Comparison of ENCODE assay signal across 9 cellular contexts in genomic region chr7:105210721-105211205, GRCh38.
DNase-seq lines count a peak whose midpoint lies in the region; ATAC-seq, FAIRE-seq and TF ChIP-seq lines count a peak whose summit lies in the region.
"Had no signal": no experiment of that assay in that cellular context is flagged by ENCODE, and none has a peak within 500 bp of the region (broad histone marks: within the 10 kb centered on the region; RNA-seq: fewer than 3 reads in every experiment).

No MANE protein-coding gene starts in this region.

- no peaks in the 10 kb centered on the region for H3K36me3 Mint-ChIP-seq in natural killer cell treated with Interleukin-12 subunit alpha and Interleukin-12 subunit beta and Interleukin-15 and Interleukin-18, amount 100 ng/mL, for 72 hours

- TF ChIP-seq CTCF in K562 (IDR thresholded peaks at IDR 0.05 in 2 of 3, conservative IDR thresholded peaks at IDR 0.05 in 1 of 3; ENCODE audit: insufficient read depth in 2 of 3, low read depth in 1 of 3, low read length in 3 of 3) = no peak

- no peak overlapping the region for H3K4me2 ChIP-seq in K562 (ENCODE audit: insufficient read depth, low read length)

- H3K4me3 Mint-ChIP-seq in natural killer cell treated with Interleukin-12 subunit alpha and Interleukin-12 subunit beta and Interleukin-15 and Interleukin-18, amount 100 ng/mL, for 72 hours = peak overlapping the region; percentile 2

- BruUV-seq in K562 (replicated peaks; lab: Mats Ljungman, UMichigan) = no TSS peak

- no peak for TF ChIP-seq POLR2A in K562 (conservative IDR thresholded peaks at IDR 0.05)

- peak; percentile 78 for ATAC-seq in GM19324 (IDR thresholded peaks at IDR 0.05; ENCODE audit: low FRiP score, unreplicated experiment)
- peak; percentile 85 for ATAC-seq in HG03280 (IDR thresholded peaks at IDR 0.05; ENCODE audit: unreplicated experiment)
- peak; percentile 29; the same call in 1 of the 3 replicates for ATAC-seq in K562
- no peak for ATAC-seq in natural killer cell treated with Interleukin-12 subunit alpha and Interleukin-12 subunit beta and Interleukin-15 and Interleukin-18, amount 100 ng/mL, for 72 hours

- H3K36me3 ChIP-seq in K562 (ENCODE audit: control insufficient read depth, insufficient read depth, low read length) = no peaks in the 10 kb centered on the region

- H3K79me2 ChIP-seq in K562 (ENCODE audit: control insufficient read depth, insufficient read depth, low read length) = peaks cover 15% of the 10 kb centered on the region; the same call in 2 of the 3 replicates

- H3K9me3 Mint-ChIP-seq in natural killer cell treated with Interleukin-12 subunit alpha and Interleukin-12 subunit beta and Interleukin-15 and Interleukin-18, amount 100 ng/mL, for 72 hours = no peaks in the 10 kb centered on the region

- H3K27me3 Mint-ChIP-seq in natural killer cell treated with Interleukin-12 subunit alpha and Interleukin-12 subunit beta and Interleukin-15 and Interleukin-18, amount 100 ng/mL, for 72 hours = no peaks in the 10 kb centered on the region

- no peak overlapping the region for H3K9ac ChIP-seq in K562 (ENCODE audit: insufficient read depth in 1 of 2, low read depth in 2 of 2, low read length in 2 of 2)

- no peak for TF ChIP-seq EP300 in K562 (IDR thresholded peaks at IDR 0.05; ENCODE audit: low read length)

- H3K4me1 Mint-ChIP-seq in natural killer cell treated with Interleukin-12 subunit alpha and Interleukin-12 subunit beta and Interleukin-15 and Interleukin-18, amount 100 ng/mL, for 72 hours (ENCODE audit: low read depth in 2 of 2) = peaks cover 72 to 82% of the 10 kb centered on the region in 2 donors

- CTCF ChIA-PET in K562 (lab: Yijun Ruan, JAX; ENCODE audit: low intra/inter-chr PET ratio) = no interaction called here

- WGBS in K562 (ENCODE audit: insufficient coverage, low coverage, missing lambda C conversion rate) = 64% methylated on average over 5 of the region's 5 CpGs

- no peaks in the 10 kb centered on the region; the same call in 1 of the 2 replicates for H4K20me1 ChIP-seq in K562 (replicated peaks; ENCODE audit: control insufficient read depth, insufficient read depth, low read length)

- DNase-seq in Ammon's horn (ENCODE audit: low spot score) = peak; percentile 65
- no peak for DNase-seq in K562 (ENCODE audit: extremely low read depth in 1 of 4, low spot score in 3 of 4)
- no peak for DNase-seq in natural killer cell treated with Interleukin-12 subunit alpha and Interleukin-12 subunit beta and Interleukin-15 and Interleukin-18, amount 100 ng/mL, for 72 hours (ENCODE audit: low spot score)
- no peak for DNase-seq in NCI-H1092 (lab: John Stamatoyannopoulos, UW)
- no peak for DNase-seq in iPS-NIHi7 (ENCODE audit: extremely low spot score)
- DNase-seq in COLO668 (lab: John Stamatoyannopoulos, UW; ENCODE audit: unreplicated experiment) = no peak

- H3K27me3 ChIP-seq in K562 (ENCODE audit: control insufficient read depth in 2 of 2, insufficient read depth in 2 of 2, low read length in 2 of 2) = no peaks in the 10 kb centered on the region

- no peaks in the 10 kb centered on the region for H3K9me1 ChIP-seq in K562 (ENCODE audit: control insufficient read depth, insufficient read depth, low read length)

- POLR2A ChIA-PET in K562 (lab: Yijun Ruan, JAX) = interaction anchor here (0.7 to 1.4 kb wide), 4 partner anchors 12 to 28 kb away, joined by 3 to 4 read pairs (median 4); no protein-coding TSS in a partner anchor

- peak overlapping the region; percentile 11 to 73 for H3K27ac Mint-ChIP-seq in natural killer cell treated with Interleukin-12 subunit alpha and Interleukin-12 subunit beta and Interleukin-15 and Interleukin-18, amount 100 ng/mL, for 72 hours

- FAIRE-seq in K562 (lab: Jason Lieb, UNC) = no peak
- FAIRE-seq: TTC549 had no signal

- TF ChIP-seq RAD21 in K562 (CRISPR knock-in tag; conservative IDR thresholded peaks at IDR 0.05 in 1 of 2, IDR thresholded peaks at IDR 0.05 in 1 of 2) = no peak

- no peak overlapping the region for H3K27ac ChIP-seq in K562 (ENCODE audit: extremely low read depth, low read depth, low read length)

- no peak overlapping the region for H3K4me3 ChIP-seq in K562

- in situ Hi-C loops in K562 (cut with MboI) = no loop called here

- no peaks in the 10 kb centered on the region for H3K9me3 ChIP-seq in K562 (replicated peaks; ENCODE audit: control insufficient read depth, insufficient read depth, low read depth, low read length)

- intact Hi-C loops in K562 (cut with micrococcal nuclease) = no loop called here

- H3K4me1 ChIP-seq in K562 (replicated peaks in 1 of 2; ENCODE audit: control insufficient read depth in 2 of 2, insufficient read depth in 2 of 2, low read length in 2 of 2) = no peaks in the 10 kb centered on the region

- no peak overlapping the region for H2AFZ ChIP-seq in K562 (ENCODE audit: low read depth, low read length)

TF ChIP-seq in K562, 482 proteins besides CTCF, POLR2A, EP300 and RAD21:
- 0 out of 2 replicates have a peak, but pooled peaks have one; percentile 1 for TF ChIP-seq MAFK (IDR thresholded peaks at IDR 0.05; ENCODE audit: low read length)
- TF ChIP-seq NCOA6 (IDR thresholded peaks at IDR 0.05) = no peak
- TF ChIP-seq RCOR1 (IDR thresholded peaks at IDR 0.05; ENCODE audit: borderline replicate concordance in 1 of 2, low read depth in 2 of 2, low read length in 2 of 2) = no peak
- no peak for TF ChIP-seq LEF1 (IDR thresholded peaks at IDR 0.05)
TF ChIP-seq in K562: peak in this region for 1.

Comparison
In these comparisons a context has a peak if more than half of its experiments do, and no peak if none do; other contexts are left out.
1. ATAC-seq: peak in GM19324 (single experiment), HG03280 (single experiment) and K562 (single experiment); none in natural killer cell treated with Interleukin-12 subunit alpha and Interleukin-12 subunit beta and Interleukin-15 and Interleukin-18, amount 100 ng/mL, for 72 hours (0 of 2).